Comparison of ENCODE assay signal across 13 cellular contexts in the genomic region with DNA sequence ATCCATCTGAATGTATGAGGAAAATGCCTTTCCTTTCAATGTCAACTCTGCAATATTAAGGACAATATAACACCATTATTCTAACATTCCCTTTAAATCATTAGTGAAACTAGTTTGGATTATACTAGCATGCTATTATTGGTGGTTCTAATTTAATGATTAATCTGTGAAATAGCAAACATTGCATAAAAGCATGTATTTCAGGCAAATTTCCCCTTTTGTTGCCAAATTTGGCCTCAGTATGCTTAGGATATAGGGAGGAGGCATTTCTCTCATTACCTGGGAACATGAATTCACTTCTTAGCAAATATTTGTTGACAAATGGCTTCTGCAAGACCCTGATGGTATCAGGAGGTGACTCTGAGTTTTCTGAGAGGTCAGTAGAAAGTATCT. TPM values are rescaled to one million over a fixed set of nuclear protein-coding genes. Genes with fewer than 3 reads are reported as not detected.
DNase-seq lines count a peak whose midpoint lies in the region; ATAC-seq and TF ChIP-seq lines count a peak whose summit lies in the region.
"Had no signal": no experiment of that assay in that cellular context is flagged by ENCODE, and none has a peak within 500 bp of the region (broad histone marks: within the 10 kb centered on the region; RNA-seq: fewer than 3 reads in every experiment).

No MANE protein-coding gene starts in this region.

- peaks cover 23 to 40% (median 38%) of the 10 kb centered on the region in 3 donors for H3K4me1 Mint-ChIP-seq in CD8-positive, alpha-beta memory T cell
- H3K4me1 Mint-ChIP-seq in activated CD4-positive, alpha-beta memory T cell treated with anti-CD3 and anti-CD28 coated beads for 36 hours (ENCODE audit: low read depth): peaks cover 24% of the 10 kb centered on the region

- POLR2A ChIA-PET in CD8-positive, alpha-beta memory T cell (lab: Charles Lee): no interaction called here
- POLR2A ChIA-PET in PC-9 (lab: Charles Lee; ENCODE audit: unreplicated experiment): no interaction called here
- POLR2A ChIA-PET in activated CD4-positive, alpha-beta memory T cell treated with anti-CD3 and anti-CD28 coated beads for 36 hours (lab: Charles Lee): no interaction called here

- CTCF ChIA-PET in CD8-positive, alpha-beta memory T cell (lab: Charles Lee): no interaction called here
- CTCF ChIA-PET in PC-9 (lab: Charles Lee): no interaction called here
- CTCF ChIA-PET in activated CD4-positive, alpha-beta memory T cell treated with anti-CD3 and anti-CD28 coated beads for 36 hours (lab: Charles Lee): no interaction called here

- H3K79me2 ChIP-seq in PC-9 (ENCODE audit: low read depth) (no peaks in the 10 kb centered on the region), fibroblast of lung (ENCODE audit: control insufficient read depth, insufficient read depth, low read length) (peaks cover 7% of the 10 kb centered on the region), parathyroid adenoma (no peaks in the 10 kb centered on the region)

- no peaks in the 10 kb centered on the region for H3K27me3 Mint-ChIP-seq in CD8-positive, alpha-beta memory T cell
- no peaks in the 10 kb centered on the region for H3K27me3 Mint-ChIP-seq in activated CD4-positive, alpha-beta memory T cell treated with anti-CD3 and anti-CD28 coated beads for 36 hours

- H3K4me3 Mint-ChIP-seq in CD8-positive, alpha-beta memory T cell: peak overlapping the region in 6 of 7 donors; percentile 19 to 99 (median 28)
- H3K4me3 Mint-ChIP-seq in activated CD4-positive, alpha-beta memory T cell treated with anti-CD3 and anti-CD28 coated beads for 36 hours: no peak overlapping the region

- no peaks in the 10 kb centered on the region for H3K36me3 ChIP-seq in CD8-positive, alpha-beta memory T cell (ENCODE audit: insufficient read depth, low read length)
- no peaks in the 10 kb centered on the region for H3K36me3 ChIP-seq in PC-9 (ENCODE audit: low read depth)
- no peaks in the 10 kb centered on the region for H3K36me3 ChIP-seq in fibroblast of lung (ENCODE audit: control insufficient read depth, insufficient read depth, low read length)
- H3K36me3 ChIP-seq in parathyroid adenoma (ENCODE audit: control insufficient read depth, insufficient read depth, low read length): no peaks in the 10 kb centered on the region
- H3K36me3 ChIP-seq: MG63 had no signal

- peaks cover 7 to 22% (median 9%) of the 10 kb centered on the region in 3 donors for H3K36me3 Mint-ChIP-seq in CD8-positive, alpha-beta memory T cell
- peaks cover 12% of the 10 kb centered on the region for H3K36me3 Mint-ChIP-seq in activated CD4-positive, alpha-beta memory T cell treated with anti-CD3 and anti-CD28 coated beads for 36 hours

- H4K20me1 ChIP-seq in PC-9 (ENCODE audit: insufficient read depth) (no peaks in the 10 kb centered on the region), fibroblast of lung (ENCODE audit: control insufficient read depth, extremely low read depth, insufficient read depth, low read length) (no peaks in the 10 kb centered on the region)

- H3K4me1 ChIP-seq in CD8-positive, alpha-beta memory T cell (ENCODE audit: insufficient read depth, low read length): peaks cover 25% of the 10 kb centered on the region
- H3K4me1 ChIP-seq in PC-9 (replicated peaks; ENCODE audit: insufficient read depth) (peaks cover 28% of the 10 kb centered on the region), fibroblast of lung (ENCODE audit: control insufficient read depth, extremely low read depth, insufficient read depth, low read length) (peaks cover 7% of the 10 kb centered on the region), parathyroid adenoma (peaks cover 14% of the 10 kb centered on the region)

- H3K27ac Mint-ChIP-seq in CD8-positive, alpha-beta memory T cell: peak overlapping the region in 6 of 8 donors; percentile 37 to 99 (median 73)
- H3K27ac Mint-ChIP-seq in activated CD4-positive, alpha-beta memory T cell treated with anti-CD3 and anti-CD28 coated beads for 36 hours: no peak overlapping the region

- no peaks in the 10 kb centered on the region for H3K9me3 ChIP-seq in CD8-positive, alpha-beta memory T cell (ENCODE audit: low read length)
- no peaks in the 10 kb centered on the region for H3K9me3 ChIP-seq in PC-9 (ENCODE audit: insufficient read depth, low read depth)
- no peaks in the 10 kb centered on the region for H3K9me3 ChIP-seq in fibroblast of lung (ENCODE audit: control insufficient read depth, insufficient read depth, low read depth, low read length)
- no peaks in the 10 kb centered on the region for H3K9me3 ChIP-seq in parathyroid adenoma (ENCODE audit: control insufficient read depth, low read length)
- H3K9me3 ChIP-seq: body of pancreas, MG63 had no signal

- H2AFZ ChIP-seq in PC-9: no peak overlapping the region
- H2AFZ ChIP-seq in fibroblast of lung (ENCODE audit: low read length): peak overlapping the region; percentile 6
- H2AFZ ChIP-seq in parathyroid adenoma: peak overlapping the region; percentile 0

- no peak for ATAC-seq in HG03108 (IDR thresholded peaks at IDR 0.05; ENCODE audit: unreplicated experiment)
- ATAC-seq: body of pancreas, right cardiac atrium had no signal

- H3K9ac ChIP-seq in fibroblast of lung (ENCODE audit: insufficient read depth, low read length) (no peak overlapping the region), parathyroid adenoma (no peak overlapping the region)

- H3F3A ChIP-seq in PC-9 (ENCODE audit: insufficient read depth, low read depth): peaks cover 12% of the 10 kb centered on the region; the same call in 1 of the 2 replicates

- peak overlapping the region; percentile 92 for H3K4me2 ChIP-seq in PC-9
- H3K4me2 ChIP-seq in fibroblast of lung (ENCODE audit: extremely low read depth, insufficient read depth, low read length): peak overlapping the region; percentile 67
- peak overlapping the region; percentile 18 for H3K4me2 ChIP-seq in parathyroid adenoma (ENCODE audit: low read length)

- no peak overlapping the region for H3K4me3 ChIP-seq in CD8-positive, alpha-beta memory T cell (ENCODE audit: low read length)
- H3K4me3 ChIP-seq in PC-9 (peak overlapping the region; percentile 95; the same call in 1 of the 2 replicates), fibroblast of lung (replicated peaks in 1 of 4; ENCODE audit: control extremely low read depth in 1 of 4, insufficient read depth in 1 of 4, low read depth in 3 of 4, low read length in 4 of 4) (peak overlapping the region in 3 of 4 experiments; percentile 15 to 92 (median 89)), parathyroid adenoma (ENCODE audit: low read depth, low read length) (peak overlapping the region; percentile 6)
- H3K4me3 ChIP-seq: body of pancreas had no signal

- no TSS peak for BruUV-seq in PC-9 (replicated peaks; lab: Mats Ljungman, UMichigan)

- no peaks in the 10 kb centered on the region for H3K27me3 ChIP-seq in CD8-positive, alpha-beta memory T cell (ENCODE audit: insufficient read depth, low read length, poor library complexity, severe bottlenecking)
- no peaks in the 10 kb centered on the region for H3K27me3 ChIP-seq in PC-9 (ENCODE audit: insufficient read depth, low read depth)
- no peaks in the 10 kb centered on the region for H3K27me3 ChIP-seq in fibroblast of lung (ENCODE audit: control insufficient read depth, insufficient read depth, low read length)
- no peaks in the 10 kb centered on the region for H3K27me3 ChIP-seq in parathyroid adenoma (ENCODE audit: control insufficient read depth, insufficient read depth, low read length)
- H3K27me3 ChIP-seq: body of pancreas, MG63 had no signal

- no peaks in the 10 kb centered on the region for H3K9me2 ChIP-seq in PC-9 (ENCODE audit: insufficient read depth)

- intact Hi-C loops in PC-9 (cut with micrococcal nuclease; ENCODE audit: unreplicated experiment): loop anchor here (10.0 kb wide), 3 partner anchors 171 to 569 kb away; no protein-coding TSS in a partner anchor
- intact Hi-C loops in activated CD4-positive, alpha-beta memory T cell treated with anti-CD3 and anti-CD28 coated beads for 36 hours (cut with micrococcal nuclease): loop anchor here (1.0 to 10.0 kb wide), 3 partner anchors 31 to 361 kb away; a partner anchor contains a TSS

- no peak overlapping the region for H3K27ac ChIP-seq in CD8-positive, alpha-beta memory T cell (ENCODE audit: low read depth, low read length)
- H3K27ac ChIP-seq in PC-9 (no peak overlapping the region), fibroblast of lung (ENCODE audit: insufficient read depth, low read length) (peak overlapping the region; percentile 34), parathyroid adenoma (peak overlapping the region; percentile 66)

- DNase-seq in CD8-positive, alpha-beta memory T cell: no peak
- no peak for DNase-seq in PC-9
- DNase-seq in fibroblast of lung (ENCODE audit: low read depth in 2 of 2): no peak
- DNase-seq in activated CD4-positive, alpha-beta memory T cell treated with anti-CD3 and anti-CD28 coated beads for 36 hours: no peak
- DNase-seq in NOMO-1 (lab: John Stamatoyannopoulos, UW; ENCODE audit: unreplicated experiment in 2 of 2): no peak
- DNase-seq in inferior parietal cortex (ENCODE audit: extremely low spot score): no peak
- DNase-seq: activated CD4-positive, CD25-positive, alpha-beta regulatory T cell; NCI-H2081 treated with DMSO at 0.1 percent for 48 hours had no signal

- TF ChIP-seq CTCF in PC-9 (conservative IDR thresholded peaks at IDR 0.05) (no peak), fibroblast of lung (conservative IDR thresholded peaks at IDR 0.05 in 1 of 2, IDR thresholded peaks at IDR 0.05 in 1 of 2; ENCODE audit: low read depth in 1 of 2, low read length in 2 of 2) (no peak), parathyroid adenoma (IDR thresholded peaks at IDR 0.05) (no peak)

- no peaks in the 10 kb centered on the region for H3K9me3 Mint-ChIP-seq in CD8-positive, alpha-beta memory T cell
- H3K9me3 Mint-ChIP-seq in activated CD4-positive, alpha-beta memory T cell treated with anti-CD3 and anti-CD28 coated beads for 36 hours: no peaks in the 10 kb centered on the region

RNA-seq across cellular contexts. Expression of a gene that starts 1.6 kb away (rescaled TPM):
- 1 to 10 TPM; 9.1 to 9.7 TPM for total RNA-seq in CD8-positive, alpha-beta memory T cell
- 14.9 TPM for polyA plus RNA-seq in CD8-positive, alpha-beta memory T cell
- 7.0 and 10.5 TPM in 2 replicates for total RNA-seq in PC-9 (2021)
- total RNA-seq in fibroblast of lung: 12.8 and 17.5 TPM in 2 replicates
- 20.2 and 30.5 TPM in 2 replicates for polyA plus RNA-seq in fibroblast of lung
- 15.0 and 23.1 TPM in 2 replicates for polyA plus RNA-seq in fibroblast of lung (2012)
- polyA minus RNA-seq in fibroblast of lung (ENCODE audit: low replicate concordance): 3.5 and 5.4 TPM in 2 replicates
- 1 to 10 TPM; 7.7 to 7.8 TPM for total RNA-seq in activated CD4-positive, alpha-beta memory T cell treated with anti-CD3 and anti-CD28 coated beads for 36 hours

RNA-seq across cellular contexts. Expression of a gene that starts 1.9 kb away (rescaled TPM):
- total RNA-seq in CD8-positive, alpha-beta memory T cell: 10 to 100 TPM; 12.6 to 13.4 TPM
- polyA plus RNA-seq in CD8-positive, alpha-beta memory T cell: 0.84 TPM
- total RNA-seq in PC-9 (2021) (15.6 and 21.5 TPM in 2 replicates), fibroblast of lung (19.5 and 26.1 TPM in 2 replicates)
- 12.0 and 14.9 TPM in 2 replicates for polyA plus RNA-seq in fibroblast of lung
- 10.0 and 11.4 TPM in 2 replicates for polyA plus RNA-seq in fibroblast of lung (2012)
- 18.2 and 19.8 TPM in 2 replicates for polyA minus RNA-seq in fibroblast of lung (ENCODE audit: low replicate concordance)
- total RNA-seq in activated CD4-positive, alpha-beta memory T cell treated with anti-CD3 and anti-CD28 coated beads for 36 hours: 10 to 100 TPM; 17.5 to 18.5 TPM

RNA-seq across cellular contexts. Expression of a gene that starts 30.8 kb away (rescaled TPM):
- under 1 TPM; 0.24 to 0.29 TPM for total RNA-seq in CD8-positive, alpha-beta memory T cell
- polyA plus RNA-seq in CD8-positive, alpha-beta memory T cell: 0.81 TPM
- total RNA-seq in PC-9 (2021): 0.90 and 1.0 TPM in 2 replicates
- total RNA-seq in fibroblast of lung: 3.1 and 3.5 TPM in 2 replicates
- 1.1 and 1.7 TPM in 2 replicates for polyA plus RNA-seq in fibroblast of lung
- 2.0 and 2.3 TPM in 2 replicates for polyA plus RNA-seq in fibroblast of lung (2012)
- 0.43 and 2.4 TPM in 2 replicates for polyA minus RNA-seq in fibroblast of lung (ENCODE audit: low replicate concordance)
- under 1 TPM; 0.10 to 0.19 TPM for total RNA-seq in activated CD4-positive, alpha-beta memory T cell treated with anti-CD3 and anti-CD28 coated beads for 36 hours

Comparison
In these comparisons a context has a peak if more than half of its experiments do, and no peak if none do; other contexts are left out.
1. H3K27ac ChIP-seq: peak in fibroblast of lung (single experiment) and parathyroid adenoma (single experiment); none in CD8-positive, alpha-beta memory T cell (single experiment) and PC-9 (single experiment).
2. H3K4me2 ChIP-seq: peak in every context shown above with its lines; median percentile 92 in PC-9; 67 in fibroblast of lung; 18 in parathyroid adenoma.